Comparison of ENCODE assay signal across 19 cellular contexts in genomic region chr11:14424096-14424495, GRCh38.
DNase-seq lines count a peak whose midpoint lies in the region; ATAC-seq, FAIRE-seq and TF ChIP-seq lines count a peak whose summit lies in the region.
"Had no signal": no experiment of that assay in that cellular context is flagged by ENCODE, and none has a peak within 500 bp of the region (broad histone marks: within the 10 kb centered on the region; RNA-seq: fewer than 3 reads in every experiment).

No MANE protein-coding gene starts in this region.

- no peaks in the 10 kb centered on the region for H3K27me3 ChIP-seq in PC-3 (ENCODE audit: low read length)
- H3K27me3 ChIP-seq in endothelial cell of umbilical vein (ENCODE audit: control insufficient read depth in 2 of 2, insufficient read depth in 2 of 2, low read length in 2 of 2): no peaks in the 10 kb centered on the region
- H3K27me3 ChIP-seq in osteoblast (ENCODE audit: insufficient read depth, low read length): no peaks in the 10 kb centered on the region
- H3K27me3 ChIP-seq: heart right ventricle, stomach had no signal

- CTCF ChIA-PET in PC-3 (lab: Charles Lee): no interaction called here
- CTCF ChIA-PET in endothelial cell of umbilical vein (lab: Charles Lee): interaction anchor here (3.2 to 9.5 kb wide), 2 partner anchors 31 to 122 kb away, joined by 46 to 261 read pairs; no protein-coding TSS in a partner anchor

- peak; percentile 81 for DNase-seq in EL
- peak; percentile 45 for DNase-seq in PC-3
- peak; percentile 40 for DNase-seq in endothelial cell of umbilical vein (ENCODE audit: low read depth, low spot score)
- peak; percentile 9 for DNase-seq in osteoblast (ENCODE audit: insufficient read length, low spot score, missing footprints)
- no peak for DNase-seq in stimulated activated CD4-positive, alpha-beta T cell treated with anti-CD3 and anti-CD28 coated beads, Interleukin-4, amount 100 ng/mL, for 4 hours
- no peak for DNase-seq in NCI-H2196 (lab: John Stamatoyannopoulos, UW; ENCODE audit: unreplicated experiment)
- DNase-seq: activated B cell treated with CpG ODN at 0.5 μM for 24 hours; activated CD8-positive, alpha-beta memory T cell treated with anti-CD3 and anti-CD28 coated beads, Interleukin-2, amount 50 U/mL, for 4 hours; CD4-positive, alpha-beta memory T cell; endodermal cell; heart right ventricle; kidney; mucosa of descending colon; NCI-H1694; NCI-H524 treated with DMSO at 0.1 percent for 48 hours; small intestine; stomach had no signal

- BruUV-seq in PC-3 (replicated peaks; lab: Mats Ljungman, UMichigan): no TSS peak
- no TSS peak for BruUV-seq in endothelial cell of umbilical vein (replicated peaks; lab: Mats Ljungman, UMichigan)

- POLR2A ChIA-PET in PC-3 (lab: Charles Lee; ENCODE audit: unreplicated experiment) (no interaction called here), endothelial cell of umbilical vein (lab: Charles Lee) (no interaction called here)

- dilution Hi-C loops in endothelial cell of umbilical vein (cut with MboI; ENCODE audit: extremely low pct_ligation_motif_present, low sequenced_read_pairs): no loop called here

- H4K20me1 ChIP-seq in PC-3 (ENCODE audit: low read length) (no peaks in the 10 kb centered on the region), endothelial cell of umbilical vein (replicated peaks; ENCODE audit: control insufficient read depth, extremely low read depth, insufficient read depth, low read length) (no peaks in the 10 kb centered on the region), osteoblast (ENCODE audit: insufficient read depth, low read length) (no peaks in the 10 kb centered on the region)

- no peak overlapping the region for H3K9ac ChIP-seq in PC-3 (ENCODE audit: low read length)
- peak overlapping the region; percentile 58 for H3K9ac ChIP-seq in endothelial cell of umbilical vein (replicated peaks; ENCODE audit: extremely low read depth, insufficient read depth, low read length)

- H3K4me1 ChIP-seq in PC-3 (ENCODE audit: insufficient read depth, low read length): peaks cover 38% of the 10 kb centered on the region
- peaks cover 44% of the 10 kb centered on the region for H3K4me1 ChIP-seq in endothelial cell of umbilical vein (ENCODE audit: control insufficient read depth, extremely low read depth, insufficient read depth, low read length)
- H3K4me1 ChIP-seq in osteoblast (ENCODE audit: insufficient read depth, low read length): peaks cover 40% of the 10 kb centered on the region

- ATAC-seq in PC-3 (no peak), HG02970 (IDR thresholded peaks at IDR 0.05; ENCODE audit: low FRiP score, unreplicated experiment) (no peak)
- ATAC-seq: heart right ventricle, mucosa of descending colon had no signal

- H3K4me3 ChIP-seq in PC-3 (ENCODE audit: low read length) (no peak overlapping the region), endothelial cell of umbilical vein (replicated peaks in 1 of 3; ENCODE audit: insufficient read depth in 1 of 3, low read depth in 1 of 3, low read length in 3 of 3) (no peak overlapping the region), osteoblast (ENCODE audit: insufficient read depth, low read length) (peak overlapping the region; percentile 36)
- H3K4me3 ChIP-seq: heart right ventricle, mucosa of descending colon, stomach had no signal

- peak overlapping the region; percentile 59 for H3K4me2 ChIP-seq in PC-3 (ENCODE audit: low read length)
- peak overlapping the region; percentile 20 for H3K4me2 ChIP-seq in endothelial cell of umbilical vein (ENCODE audit: insufficient read depth, low read length)
- H3K4me2 ChIP-seq in osteoblast (ENCODE audit: insufficient read depth, low read length): peak overlapping the region; percentile 52

- no peaks in the 10 kb centered on the region for H3K36me3 ChIP-seq in PC-3 (ENCODE audit: low read depth, low read length)
- H3K36me3 ChIP-seq in endothelial cell of umbilical vein (ENCODE audit: control insufficient read depth in 2 of 2, extremely low read depth in 1 of 2, insufficient read depth in 2 of 2, low read length in 2 of 2): no peaks in the 10 kb centered on the region
- H3K36me3 ChIP-seq in osteoblast (ENCODE audit: insufficient read depth, low read length): no peaks in the 10 kb centered on the region
- H3K36me3 ChIP-seq: heart right ventricle, stomach had no signal

- H3F3A ChIP-seq in PC-3 (ENCODE audit: low read length, unreplicated experiment): no peaks in the 10 kb centered on the region

- no peaks in the 10 kb centered on the region for H3K9me1 ChIP-seq in endothelial cell of umbilical vein (replicated peaks; ENCODE audit: control insufficient read depth, extremely low read depth, insufficient read depth, low read length)

- FAIRE-seq in endothelial cell of umbilical vein (lab: Jason Lieb, UNC): no peak
- FAIRE-seq: G401.6, kidney, small intestine had no signal

- H3K79me2 ChIP-seq in PC-3 (ENCODE audit: low read length) (no peaks in the 10 kb centered on the region), endothelial cell of umbilical vein (ENCODE audit: control insufficient read depth, insufficient read depth, low read length) (no peaks in the 10 kb centered on the region), osteoblast (ENCODE audit: insufficient read depth, low read length) (no peaks in the 10 kb centered on the region)

- TF ChIP-seq POLR2A in endothelial cell of umbilical vein (IDR thresholded peaks at IDR 0.05; ENCODE audit: low read depth, low read length): no peak

- no peaks in the 10 kb centered on the region for H3K9me2 ChIP-seq in PC-3 (replicated peaks; ENCODE audit: low read length)

- intact Hi-C loops in PC-3 (cut with micrococcal nuclease) (loop anchor here (5.0 kb wide), 1 partner anchor 33 kb away; no protein-coding TSS in a partner anchor), endothelial cell of umbilical vein (cut with micrococcal nuclease) (no loop called here)

- no peaks in the 10 kb centered on the region for H3K9me3 ChIP-seq in PC-3 (ENCODE audit: low read length)
- no peaks in the 10 kb centered on the region for H3K9me3 ChIP-seq in endothelial cell of umbilical vein (replicated peaks; ENCODE audit: control insufficient read depth, insufficient read depth, low read length)
- H3K9me3 ChIP-seq in osteoblast (ENCODE audit: low read depth, low read length): no peaks in the 10 kb centered on the region
- H3K9me3 ChIP-seq: heart right ventricle, mucosa of descending colon, stomach had no signal

- no peak for TF ChIP-seq CTCF in PC-3 (conservative IDR thresholded peaks at IDR 0.05; ENCODE audit: low read depth, low read length)
- TF ChIP-seq CTCF in endothelial cell of umbilical vein (IDR thresholded peaks at IDR 0.05; ENCODE audit: extremely low read depth in 1 of 2, insufficient read depth in 1 of 2, low read depth in 1 of 2, low read length in 2 of 2): no peak
- TF ChIP-seq CTCF in osteoblast (IDR thresholded peaks at IDR 0.05; ENCODE audit: extremely low read depth, low read depth, low read length): no peak

- H3K27ac ChIP-seq in PC-3 (ENCODE audit: low read length): 0 out of 2 replicates have a peak overlapping the region, but pooled peaks have one; percentile 5
- peak overlapping the region; percentile 69 for H3K27ac ChIP-seq in endothelial cell of umbilical vein (ENCODE audit: insufficient read depth, low read depth, low read length)
- peak overlapping the region; percentile 94 for H3K27ac ChIP-seq in osteoblast (ENCODE audit: low read depth, low read length)

- no peak overlapping the region for H2AFZ ChIP-seq in PC-3 (ENCODE audit: low read length)
- H2AFZ ChIP-seq in endothelial cell of umbilical vein (ENCODE audit: low read depth, low read length): no peak overlapping the region
- peak overlapping the region; percentile 18 for H2AFZ ChIP-seq in osteoblast (ENCODE audit: low read length)

TF ChIP-seq in endothelial cell of umbilical vein, 7 proteins besides CTCF, POLR2A, EP300 and RAD21:
- TF ChIP-seq FOS (IDR thresholded peaks at IDR 0.05; ENCODE audit: borderline replicate concordance, insufficient read depth, low read length) (no peak), JUN (IDR thresholded peaks at IDR 0.05; ENCODE audit: borderline replicate concordance, insufficient read depth, insufficient read length, low read depth) (peak; percentile 48)
- TF ChIP-seq, protein P1, sequence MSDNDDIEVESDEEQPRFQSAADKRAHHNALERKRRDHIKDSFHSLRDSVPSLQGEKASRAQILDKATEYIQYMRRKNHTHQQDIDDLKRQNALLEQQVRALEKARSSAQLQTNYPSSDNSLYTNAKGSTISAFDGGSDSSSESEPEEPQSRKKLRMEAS (IDR thresholded peaks at IDR 0.05; ENCODE audit: insufficient read depth, insufficient read length): no peak

Comparison
In these comparisons a context has a peak if more than half of its experiments do, and no peak if none do; other contexts are left out.
1. DNase-seq: peak in EL (single experiment), PC-3 (single experiment), endothelial cell of umbilical vein (single experiment) and osteoblast (single experiment); none in stimulated activated CD4-positive, alpha-beta T cell treated with anti-CD3 and anti-CD28 coated beads, Interleukin-4, amount 100 ng/mL, for 4 hours (0 of 2) and NCI-H2196 (single experiment).
2. H3K27ac ChIP-seq: peak in every context shown above with its lines; median percentile 94 in osteoblast; 69 in endothelial cell of umbilical vein; 5 in PC-3.
3. Peak in every context shown above with its lines, with median percentiles within 50 percentile points of each other: H3K4me2 ChIP-seq.